Comparison of ENCODE assay signal across 16 cellular contexts in the genomic region with DNA sequence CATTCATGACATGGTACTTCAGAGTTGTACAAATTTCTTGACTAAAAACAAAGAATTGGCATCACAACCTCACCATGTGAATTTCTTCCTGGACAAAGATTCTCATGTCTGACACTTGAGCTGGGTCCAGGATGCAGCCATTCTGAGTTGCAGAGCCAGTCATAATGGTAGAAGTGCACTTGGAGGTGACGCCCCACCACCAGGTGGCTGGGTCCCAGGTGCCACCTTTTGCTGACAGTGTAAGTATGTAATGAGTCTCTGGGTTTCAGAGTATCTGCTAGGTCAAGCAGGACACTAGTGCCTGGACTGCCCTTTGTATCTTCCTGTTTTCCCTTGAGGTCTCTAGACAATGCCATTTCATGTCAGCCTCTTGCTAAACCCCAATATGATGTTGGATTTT.
"Had no signal": no experiment of that assay in that cellular context is flagged by ENCODE, and none has a peak within 500 bp of the region (broad histone marks: within the 10 kb centered on the region; RNA-seq: fewer than 3 reads in every experiment).

No MANE protein-coding gene starts in this region.

- DNase-seq: effector CD4-positive, alpha-beta T cell; foreskin melanocyte; heart left ventricle; hypothalamus; mammary epithelial cell; naive thymus-derived CD8-positive, alpha-beta T cell; psoas muscle; retina; right lobe of liver; stimulated activated CD4-positive, alpha-beta T cell treated with anti-CD3 and anti-CD28 coated beads, Interleukin-1b, Interleukin-23, amount 100 ng/mL, for 48 hours; stimulated activated CD4-positive, alpha-beta T cell treated with anti-CD3 and anti-CD28 coated beads, Interleukin-4, amount 100 ng/mL, for 24 hours; trophoblast cell had no signal

- H3K27me3 ChIP-seq: neutrophil, right lobe of liver had no signal

- H3K36me3 Mint-ChIP-seq: naive thymus-derived CD8-positive, alpha-beta T cell; stimulated activated memory B cell treated with anti-CD40 and anti-IgM and Interleukin-4, amounts not matched to agents 10 μg/mL and 1 μg/mL and 100 μg/mL, for 72 hours had no signal

- ATAC-seq: heart left ventricle; left lobe of liver; naive thymus-derived CD8-positive, alpha-beta T cell; psoas muscle; right lobe of liver; stimulated activated memory B cell treated with anti-CD40 and anti-IgM and Interleukin-4, amounts not matched to agents 10 μg/mL and 1 μg/mL and 100 μg/mL, for 72 hours had no signal

- H3K36me3 ChIP-seq: heart left ventricle, neutrophil, right lobe of liver had no signal

- H3K4me3 Mint-ChIP-seq: naive thymus-derived CD8-positive, alpha-beta T cell; stimulated activated memory B cell treated with anti-CD40 and anti-IgM and Interleukin-4, amounts not matched to agents 10 μg/mL and 1 μg/mL and 100 μg/mL, for 72 hours had no signal

- H3K9me3 ChIP-seq: heart left ventricle, neutrophil, psoas muscle, right lobe of liver had no signal

- H3K4me1 ChIP-seq: psoas muscle, right lobe of liver had no signal

- H3K27ac Mint-ChIP-seq: naive thymus-derived CD8-positive, alpha-beta T cell; stimulated activated memory B cell treated with anti-CD40 and anti-IgM and Interleukin-4, amounts not matched to agents 10 μg/mL and 1 μg/mL and 100 μg/mL, for 72 hours had no signal

- H3K27ac ChIP-seq: coronary artery, heart left ventricle, neutrophil, psoas muscle, right lobe of liver had no signal

- H3K9me3 Mint-ChIP-seq: naive thymus-derived CD8-positive, alpha-beta T cell; stimulated activated memory B cell treated with anti-CD40 and anti-IgM and Interleukin-4, amounts not matched to agents 10 μg/mL and 1 μg/mL and 100 μg/mL, for 72 hours had no signal

- H3K27me3 Mint-ChIP-seq: naive thymus-derived CD8-positive, alpha-beta T cell had no signal

- H3K4me3 ChIP-seq: coronary artery, heart left ventricle, psoas muscle, right lobe of liver had no signal
